23 cellular contexts compared by ENCODE assay signal in genomic region chr18:45482286-45482685, GRCh38.
A peak's percentile ranks its signal among the peaks of the same experiment; 100 is the strongest.
DNase-seq lines count a peak whose midpoint lies in the region; ATAC-seq and TF ChIP-seq lines count a peak whose summit lies in the region.
"Had no signal": no experiment of that assay in that cellular context is flagged by ENCODE, and none has a peak within 500 bp of the region (broad histone marks: within the 10 kb centered on the region; RNA-seq: fewer than 3 reads in every experiment).

No MANE protein-coding gene starts in this region.

- DNase-seq in MM.1S (no peak), astrocyte of the cerebellum (ENCODE audit: low read depth) (peak; percentile 40), foreskin melanocyte (peak; percentile 52), thoracic aorta (ENCODE audit: low spot score) (no peak), HT-29 (ENCODE audit: low spot score) (no peak)
- no peak for DNase-seq in stimulated activated CD4-positive, alpha-beta T cell treated with anti-CD3 and anti-CD28 coated beads, Interleukin-4, amount 100 ng/mL, for 4 hours
- no peak for DNase-seq in activated CD8-positive, alpha-beta memory T cell treated with anti-CD3 and anti-CD28 coated beads, Interleukin-2, amount 50 U/mL, for 4 hours
- DNase-seq: activated naive CD4-positive, alpha-beta T cell treated with anti-CD3 and anti-CD28 coated beads for 36 hours; amygdala; CD4-positive, CD25-positive, alpha-beta regulatory T cell; central memory CD4-positive, alpha-beta T cell; heart right ventricle; left cardiac atrium; NCI-H1105 treated with DMSO at 0.1 percent for 48 hours; NCI-H1930; NCI-H69; right lobe of liver; SIG-M5; stimulated activated CD4-positive, alpha-beta T cell treated with anti-CD3 and anti-CD28 coated beads, Interleukin-4, amount 100 ng/mL, for 24 hours; substantia nigra; upper lobe of right lung had no signal

- ATAC-seq in thoracic aorta (ENCODE audit: insufficient number of reproducible peaks, low FRiP score, low read depth): no peak
- ATAC-seq: right lobe of liver; stimulated activated memory B cell treated with anti-CD40 and anti-IgM and Interleukin-4, amounts not matched to agents 10 μg/mL and 1 μg/mL and 100 μg/mL, for 72 hours; upper lobe of right lung; WTC11 had no signal

- no peaks in the 10 kb centered on the region for H3K79me2 ChIP-seq in MM.1S (ENCODE audit: low read length)

- H3K27ac ChIP-seq in MM.1S (ENCODE audit: low read length) (no peak overlapping the region), thoracic aorta (no peak overlapping the region)
- H3K27ac ChIP-seq: right lobe of liver, upper lobe of right lung had no signal

- TF ChIP-seq CTCF in MM.1S (IDR thresholded peaks at IDR 0.05; ENCODE audit: low read length): no peak
- no peak for TF ChIP-seq CTCF in astrocyte of the cerebellum (IDR thresholded peaks at IDR 0.05; ENCODE audit: low read depth, low read length, missing control alignments)
- no peak for TF ChIP-seq CTCF in thoracic aorta (IDR thresholded peaks at IDR 0.05)

- no peak overlapping the region for H2AFZ ChIP-seq in MM.1S (ENCODE audit: low read length)

- H3K27me3 ChIP-seq in MM.1S (replicated peaks; ENCODE audit: insufficient read depth, low read length) (no peaks in the 10 kb centered on the region), thoracic aorta (replicated peaks; ENCODE audit: insufficient read depth) (no peaks in the 10 kb centered on the region)
- H3K27me3 ChIP-seq: right lobe of liver, upper lobe of right lung had no signal

- H3K9me3 ChIP-seq in MM.1S (replicated peaks; ENCODE audit: insufficient read depth, low read length) (no peaks in the 10 kb centered on the region), thoracic aorta (no peaks in the 10 kb centered on the region)
- H3K9me3 ChIP-seq: heart right ventricle, right lobe of liver, upper lobe of right lung had no signal

- H3K36me3 ChIP-seq in MM.1S (replicated peaks; ENCODE audit: insufficient read depth, low read length): no peaks in the 10 kb centered on the region
- no peaks in the 10 kb centered on the region for H3K36me3 ChIP-seq in thoracic aorta
- H3K36me3 ChIP-seq: heart right ventricle, right lobe of liver, upper lobe of right lung had no signal

- no peaks in the 10 kb centered on the region for H4K20me1 ChIP-seq in MM.1S (ENCODE audit: insufficient read depth, low read length)

- no peaks in the 10 kb centered on the region for H3K9me2 ChIP-seq in MM.1S (replicated peaks; ENCODE audit: insufficient read depth, low read length)

- peak overlapping the region; percentile 33; the same call in 1 of the 2 replicates for H3K4me2 ChIP-seq in MM.1S (ENCODE audit: low read depth, low read length)

- no peak overlapping the region for H3K9ac ChIP-seq in MM.1S (ENCODE audit: low read length)

- H3K4me3 ChIP-seq in MM.1S (ENCODE audit: low read length) (no peak overlapping the region), astrocyte of the cerebellum (ENCODE audit: low read depth, low read length) (no peak overlapping the region), thoracic aorta (peak overlapping the region; percentile 34)
- H3K4me3 ChIP-seq: right lobe of liver, upper lobe of right lung had no signal

- H3F3A ChIP-seq in MM.1S (ENCODE audit: insufficient read depth, low read length): no peaks in the 10 kb centered on the region

- 0 out of 2 replicates have a peak, but pooled peaks cover 13% of the 10 kb centered on the region for H3K4me1 ChIP-seq in MM.1S (ENCODE audit: low read length)
- peaks cover 0 to 8% of the 10 kb centered on the region in 2 donors for H3K4me1 ChIP-seq in thoracic aorta (ENCODE audit: control insufficient read depth in 1 of 2, low read depth in 2 of 2)
- H3K4me1 ChIP-seq: heart right ventricle, right lobe of liver, upper lobe of right lung had no signal

- in situ Hi-C loops in astrocyte of the cerebellum (cut with HindIII; ENCODE audit: low sequenced_read_pairs): no loop called here

Comparison
In these comparisons a context has a peak if more than half of its experiments do, and no peak if none do; other contexts are left out.
1. DNase-seq: peak in astrocyte of the cerebellum (single experiment) and foreskin melanocyte (single experiment); none in MM.1S (single experiment), thoracic aorta (single experiment), stimulated activated CD4-positive, alpha-beta T cell treated with anti-CD3 and anti-CD28 coated beads, Interleukin-4, amount 100 ng/mL, for 4 hours (0 of 2), activated CD8-positive, alpha-beta memory T cell treated with anti-CD3 and anti-CD28 coated beads, Interleukin-2, amount 50 U/mL, for 4 hours (single experiment) and HT-29 (single experiment).